In the genomic region with DNA sequence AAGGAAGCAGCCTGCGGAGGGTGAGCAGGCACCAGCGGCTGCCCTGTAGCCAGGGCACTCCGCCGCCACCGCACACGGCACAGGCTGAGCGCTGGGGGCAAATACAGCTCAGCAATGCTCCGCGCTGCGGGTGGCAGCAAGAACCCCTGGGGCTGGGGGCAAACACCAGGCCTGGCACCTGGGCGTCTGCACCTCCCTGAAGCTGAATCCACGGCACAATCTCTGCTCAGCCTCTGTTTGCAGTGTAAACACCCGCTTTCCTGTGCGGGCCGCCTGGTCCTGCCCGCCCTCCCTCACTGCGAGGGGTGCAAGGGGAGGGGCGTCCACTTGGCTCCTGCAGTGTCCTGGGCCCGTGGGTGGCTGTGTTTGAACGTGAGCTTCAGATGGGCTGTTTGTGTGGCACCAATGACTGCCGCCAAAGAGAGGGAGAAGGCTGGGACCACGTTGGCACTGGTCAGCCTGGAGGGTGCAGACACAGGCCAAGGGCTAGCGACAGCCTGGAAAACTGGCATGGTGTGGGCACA, we compare ENCODE assay signal across 1 cellular context.
TF ChIP-seq lines count a peak whose summit lies in the region.

No MANE protein-coding gene starts in this region.

TF ChIP-seq in HepG2, 621 proteins besides CTCF, POLR2A, EP300 and RAD21 (continued from another document and continues in another):
- TF ChIP-seq ZNF280D (CRISPR knock-in tag; IDR thresholded peaks at IDR 0.05) (0 out of 2 replicates have a peak, but pooled peaks have one; percentile 57), EZH2 (conservative IDR thresholded peaks at IDR 0.05; ENCODE audit: low read depth, low read length) (no peak), ZNF431 (CRISPR knock-in tag; IDR thresholded peaks at IDR 0.05; ENCODE audit: borderline replicate concordance, low read depth) (0 out of 2 replicates have a peak, but pooled peaks have one; percentile 57), ZNF616 (CRISPR knock-in tag; IDR thresholded peaks at IDR 0.05; ENCODE audit: low read depth) (no peak), HNRNPUL1 (IDR thresholded peaks at IDR 0.05; ENCODE audit: low read depth, low read length) (no peak), KDM2A (CRISPR knock-in tag; IDR thresholded peaks at IDR 0.05; ENCODE audit: borderline replicate concordance, low read depth) (no peak; the same call in 1 of the 2 replicates), NFKB2 (CRISPR knock-in tag; IDR thresholded peaks at IDR 0.05; ENCODE audit: borderline replicate concordance) (no peak), MTA3 (CRISPR knock-in tag; IDR thresholded peaks at IDR 0.05) (no peak), AKNA (CRISPR knock-in tag; IDR thresholded peaks at IDR 0.05; ENCODE audit: borderline replicate concordance) (no peak), ASH2L (IDR thresholded peaks at IDR 0.05; ENCODE audit: insufficient read length, low read depth, low read length) (no peak), PPARG (CRISPR knock-in tag; conservative IDR thresholded peaks at IDR 0.05) (no peak), U2AF2 (IDR thresholded peaks at IDR 0.05; ENCODE audit: low read depth, low read length) (no peak), ARID4A (CRISPR knock-in tag; IDR thresholded peaks at IDR 0.05; ENCODE audit: borderline replicate concordance) (peak; percentile 57; the same call in 1 of the 2 replicates), GFI1 (CRISPR knock-in tag; IDR thresholded peaks at IDR 0.05; ENCODE audit: borderline replicate concordance) (peak; percentile 98), NCOR1 (IDR thresholded peaks at IDR 0.05; ENCODE audit: borderline replicate concordance, low read length) (no peak), YEATS4 (CRISPR knock-in tag; IDR thresholded peaks at IDR 0.05; ENCODE audit: borderline replicate concordance) (no peak), ZBTB39 (CRISPR knock-in tag; IDR thresholded peaks at IDR 0.05) (no peak), ZNF83 (CRISPR knock-in tag; IDR thresholded peaks at IDR 0.05; ENCODE audit: borderline replicate concordance) (no peak), CAMTA2 (CRISPR knock-in tag; IDR thresholded peaks at IDR 0.05; ENCODE audit: borderline replicate concordance) (no peak), ZNF784 (CRISPR knock-in tag; IDR thresholded peaks at IDR 0.05; ENCODE audit: borderline replicate concordance) (no peak), SIX1 (CRISPR knock-in tag; IDR thresholded peaks at IDR 0.05; ENCODE audit: borderline replicate concordance) (no peak), FOXA1 (IDR thresholded peaks at IDR 0.05) (no peak), FOXA1 (CRISPR knock-in tag; IDR thresholded peaks at IDR 0.05) (peak; percentile 99), SPEN (CRISPR knock-in tag; IDR thresholded peaks at IDR 0.05; ENCODE audit: low read depth) (0 out of 2 replicates have a peak, but pooled peaks have one; percentile 32), NR1H2 (CRISPR knock-in tag; IDR thresholded peaks at IDR 0.05; ENCODE audit: borderline replicate concordance, low read depth) (no peak), ARID3A (IDR thresholded peaks at IDR 0.05; ENCODE audit: low read depth, low read length) (no peak)
- TF ChIP-seq, protein P1, sequence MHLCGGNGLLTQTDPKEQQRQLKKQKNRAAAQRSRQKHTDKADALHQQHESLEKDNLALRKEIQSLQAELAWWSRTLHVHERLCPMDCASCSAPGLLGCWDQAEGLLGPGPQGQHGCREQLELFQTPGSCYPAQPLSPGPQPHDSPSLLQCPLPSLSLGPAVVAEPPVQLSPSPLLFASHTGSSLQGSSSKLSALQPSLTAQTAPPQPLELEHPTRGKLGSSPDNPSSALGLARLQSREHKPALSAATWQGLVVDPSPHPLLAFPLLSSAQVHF (CRISPR knock-in tag; IDR thresholded peaks at IDR 0.05), result no peak
- TF ChIP-seq, protein P2, sequence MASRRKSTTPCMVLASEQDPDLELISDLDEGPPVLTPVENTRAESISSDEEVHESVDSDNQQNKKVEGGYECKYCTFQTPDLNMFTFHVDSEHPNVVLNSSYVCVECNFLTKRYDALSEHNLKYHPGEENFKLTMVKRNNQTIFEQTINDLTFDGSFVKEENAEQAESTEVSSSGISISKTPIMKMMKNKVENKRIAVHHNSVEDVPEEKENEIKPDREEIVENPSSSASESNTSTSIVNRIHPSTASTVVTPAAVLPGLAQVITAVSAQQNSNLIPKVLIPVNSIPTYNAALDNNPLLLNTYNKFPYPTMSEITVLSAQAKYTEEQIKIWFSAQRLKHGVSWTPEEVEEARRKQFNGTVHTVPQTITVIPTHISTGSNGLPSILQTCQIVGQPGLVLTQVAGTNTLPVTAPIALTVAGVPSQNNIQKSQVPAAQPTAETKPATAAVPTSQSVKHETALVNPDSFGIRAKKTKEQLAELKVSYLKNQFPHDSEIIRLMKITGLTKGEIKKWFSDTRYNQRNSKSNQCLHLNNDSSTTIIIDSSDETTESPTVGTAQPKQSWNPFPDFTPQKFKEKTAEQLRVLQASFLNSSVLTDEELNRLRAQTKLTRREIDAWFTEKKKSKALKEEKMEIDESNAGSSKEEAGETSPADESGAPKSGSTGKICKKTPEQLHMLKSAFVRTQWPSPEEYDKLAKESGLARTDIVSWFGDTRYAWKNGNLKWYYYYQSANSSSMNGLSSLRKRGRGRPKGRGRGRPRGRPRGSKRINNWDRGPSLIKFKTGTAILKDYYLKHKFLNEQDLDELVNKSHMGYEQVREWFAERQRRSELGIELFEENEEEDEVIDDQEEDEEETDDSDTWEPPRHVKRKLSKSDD (CRISPR knock-in tag; IDR thresholded peaks at IDR 0.05; ENCODE audit: low read depth), result no peak
- TF ChIP-seq, protein P3, sequence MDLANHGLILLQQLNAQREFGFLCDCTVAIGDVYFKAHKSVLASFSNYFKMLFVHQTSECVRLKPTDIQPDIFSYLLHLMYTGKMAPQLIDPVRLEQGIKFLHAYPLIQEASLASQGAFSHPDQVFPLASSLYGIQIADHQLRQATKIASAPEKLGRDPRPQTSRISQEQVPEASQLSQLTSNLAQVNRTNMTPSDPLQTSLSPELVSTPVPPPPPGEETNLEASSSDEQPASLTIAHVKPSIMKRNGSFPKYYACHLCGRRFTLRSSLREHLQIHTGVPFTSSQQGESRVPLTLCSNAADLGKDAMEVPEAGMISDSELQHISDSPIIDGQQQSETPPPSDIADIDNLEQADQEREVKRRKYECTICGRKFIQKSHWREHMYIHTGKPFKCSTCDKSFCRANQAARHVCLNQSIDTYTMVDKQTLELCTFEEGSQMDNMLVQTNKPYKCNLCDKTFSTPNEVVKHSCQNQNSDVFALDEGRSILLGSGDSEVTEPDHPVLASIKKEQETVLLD (CRISPR knock-in tag; IDR thresholded peaks at IDR 0.05; ENCODE audit: low read depth), result no peak
